ENCODE assay signal across 1 cellular context in genomic region chr16:2025878-2026460, GRCh38.
TF ChIP-seq lines count a peak whose summit lies in the region.

No MANE protein-coding gene starts in this region.

TF ChIP-seq in K562, 482 proteins besides CTCF, POLR2A, EP300 and RAD21:
- TF ChIP-seq CHAMP1 (IDR thresholded peaks at IDR 0.05) (no peak), HMG20B (CRISPR knock-in tag; IDR thresholded peaks at IDR 0.05) (no peak), TFAM (CRISPR knock-in tag; conservative IDR thresholded peaks at IDR 0.05) (no peak), IRF9 (tag; IDR thresholded peaks at IDR 0.05) (no peak), ZNF318 (IDR thresholded peaks at IDR 0.05; ENCODE audit: borderline replicate concordance in 1 of 2, low read depth in 1 of 2) (no peak), POLR2H (tag; IDR thresholded peaks at IDR 0.05; ENCODE audit: low read depth) (no peak), POLR2AphosphoS2 (IDR thresholded peaks at IDR 0.05; ENCODE audit: low read length) (no peak), ZNF311 (CRISPR knock-in tag; IDR thresholded peaks at IDR 0.05) (no peak), E2F3 (CRISPR knock-in tag; IDR thresholded peaks at IDR 0.05) (no peak), NELFE (IDR thresholded peaks at IDR 0.05; ENCODE audit: insufficient read depth, insufficient read length) (no peak), SIN3A (IDR thresholded peaks at IDR 0.05; ENCODE audit: borderline replicate concordance in 2 of 2, control insufficient read depth in 1 of 2, low read depth in 2 of 2, low read length in 2 of 2) (no peak), BCOR (IDR thresholded peaks at IDR 0.05) (no peak), PTBP1 (IDR thresholded peaks at IDR 0.05; ENCODE audit: low read depth, low read length) (no peak), ZNF512 (tag; IDR thresholded peaks at IDR 0.05) (no peak), CREB3L1 (IDR thresholded peaks at IDR 0.05; ENCODE audit: borderline replicate concordance, low read depth) (no peak)
TF ChIP-seq in K562: peak in this region for 0.
